In genomic region chr17:16131593-16131992, GRCh38 we compare ENCODE assay signal across 17 cellular contexts.
DNase-seq lines count a peak whose midpoint lies in the region; ATAC-seq and TF ChIP-seq lines count a peak whose summit lies in the region.
"Had no signal": no experiment of that assay in that cellular context is flagged by ENCODE, and none has a peak within 500 bp of the region (broad histone marks: within the 10 kb centered on the region; RNA-seq: fewer than 3 reads in every experiment).

No MANE protein-coding gene starts in this region.

- CTCF ChIA-PET in CD8-positive, alpha-beta T cell (lab: Charles Lee), result interaction anchor here (0.6 kb wide), 1 partner anchor 107 kb away, joined by 3 read pairs; no protein-coding TSS in a partner anchor

- DNase-seq in CD8-positive, alpha-beta T cell, result no peak
- DNase-seq in mucosa of descending colon (no peak), DMS114 treated with DMSO at 0.1 percent for 48 hours (lab: John Stamatoyannopoulos, UW; ENCODE audit: unreplicated experiment) (no peak), SW 1271 (lab: John Stamatoyannopoulos, UW) (no peak), type B pancreatic cell (ENCODE audit: extremely low spot score, unreplicated experiment) (no peak), glutamatergic neuron (no peak)
- DNase-seq: ACHN; Calu3; CD4-positive, alpha-beta memory T cell; DMS53; DND-41; EL; H9 had no signal

- H3K9me3 Mint-ChIP-seq in CD8-positive, alpha-beta T cell, result no peaks in the 10 kb centered on the region
- H3K9me3 Mint-ChIP-seq in type B pancreatic cell (no peaks in the 10 kb centered on the region), glutamatergic neuron (ENCODE audit: unreplicated experiment) (peaks cover 3% of the 10 kb centered on the region)
- H3K9me3 Mint-ChIP-seq: H9, IgD-negative memory B cell had no signal

- POLR2A ChIA-PET in CD8-positive, alpha-beta T cell (lab: Charles Lee), result no interaction called here

- H3K4me1 Mint-ChIP-seq in CD8-positive, alpha-beta T cell (ENCODE audit: low read depth), result no peaks in the 10 kb centered on the region
- H3K4me1 Mint-ChIP-seq in type B pancreatic cell (ENCODE audit: unreplicated experiment) (no peaks in the 10 kb centered on the region), glutamatergic neuron (ENCODE audit: low read depth, unreplicated experiment) (no peaks in the 10 kb centered on the region)
- H3K4me1 Mint-ChIP-seq: H9, IgD-negative memory B cell had no signal

- no peaks in the 10 kb centered on the region for H3K27me3 Mint-ChIP-seq in CD8-positive, alpha-beta T cell (ENCODE audit: low read depth)
- H3K27me3 Mint-ChIP-seq in type B pancreatic cell (no peaks in the 10 kb centered on the region), glutamatergic neuron (ENCODE audit: unreplicated experiment) (peaks cover 3% of the 10 kb centered on the region)
- H3K27me3 Mint-ChIP-seq: CD4-positive, alpha-beta memory T cell; IgD-negative memory B cell had no signal

- H3K36me3 Mint-ChIP-seq in CD8-positive, alpha-beta T cell, result peaks cover 68% of the 10 kb centered on the region
- H3K36me3 Mint-ChIP-seq in type B pancreatic cell (peaks cover 15% of the 10 kb centered on the region), glutamatergic neuron (ENCODE audit: unreplicated experiment) (peaks cover 6% of the 10 kb centered on the region)
- H3K36me3 Mint-ChIP-seq: IgD-negative memory B cell had no signal

- no peak overlapping the region for H3K4me3 Mint-ChIP-seq in CD8-positive, alpha-beta T cell
- no peak overlapping the region for H3K4me3 Mint-ChIP-seq in type B pancreatic cell
- H3K4me3 Mint-ChIP-seq in glutamatergic neuron (ENCODE audit: unreplicated experiment), result no peak overlapping the region
- H3K4me3 Mint-ChIP-seq: CD4-positive, alpha-beta memory T cell; H9 had no signal

- H3K27me3 ChIP-seq in CD8-positive, alpha-beta T cell (ENCODE audit: insufficient read depth, low read length), result no peaks in the 10 kb centered on the region

- H3K4me3 ChIP-seq in CD8-positive, alpha-beta T cell (ENCODE audit: low read depth, low read length), result no peak overlapping the region
- H3K4me3 ChIP-seq in mucosa of descending colon, result no peak overlapping the region
- H3K4me3 ChIP-seq: GM12878 had no signal

- intact Hi-C loops in CD8-positive, alpha-beta T cell (cut with DNase I, micrococcal nuclease), result no loop called here
- intact Hi-C loops in mucosa of descending colon (cut with DNase I, micrococcal nuclease), result no loop called here

- H3K4me1 ChIP-seq in CD8-positive, alpha-beta T cell (ENCODE audit: insufficient read depth, low read length), result no peaks in the 10 kb centered on the region
- no peaks in the 10 kb centered on the region for H3K4me1 ChIP-seq in mucosa of descending colon (ENCODE audit: low read depth)

- H3K27ac ChIP-seq in CD8-positive, alpha-beta T cell (ENCODE audit: low read depth, low read length), result no peak overlapping the region
- peak overlapping the region; percentile 68 for H3K27ac ChIP-seq in VCaP

- no peaks in the 10 kb centered on the region for H3K9me3 ChIP-seq in CD8-positive, alpha-beta T cell (ENCODE audit: low read length)
- H3K9me3 ChIP-seq in mucosa of descending colon, result no peaks in the 10 kb centered on the region

- no peak for TF ChIP-seq CTCF in CD8-positive, alpha-beta T cell (IDR thresholded peaks at IDR 0.05)
- no peak for TF ChIP-seq CTCF in VCaP (conservative IDR thresholded peaks at IDR 0.05)
- no peak for TF ChIP-seq CTCF in mucosa of descending colon (IDR thresholded peaks at IDR 0.05)
- no peak for TF ChIP-seq CTCF in type B pancreatic cell (conservative IDR thresholded peaks at IDR 0.05)
- no peak for TF ChIP-seq CTCF in glutamatergic neuron (IDR thresholded peaks at IDR 0.05; ENCODE audit: partially characterized antibody, unreplicated experiment)

- ATAC-seq in CD8-positive, alpha-beta T cell, result no peak
- peak; percentile 18 for ATAC-seq in mucosa of descending colon
- ATAC-seq: GM12878, HepG2 had no signal

- peak overlapping the region; percentile 37 for H3K27ac Mint-ChIP-seq in CD8-positive, alpha-beta T cell
- H3K27ac Mint-ChIP-seq in type B pancreatic cell (no peak overlapping the region), glutamatergic neuron (ENCODE audit: unreplicated experiment) (no peak overlapping the region)
- H3K27ac Mint-ChIP-seq: H9, IgD-negative memory B cell had no signal

- peaks cover 20% of the 10 kb centered on the region for H3K36me3 ChIP-seq in CD8-positive, alpha-beta T cell (ENCODE audit: insufficient read depth, low read length)
- H3K36me3 ChIP-seq in mucosa of descending colon (ENCODE audit: low read depth), result no peaks in the 10 kb centered on the region
